In the genomic region with DNA sequence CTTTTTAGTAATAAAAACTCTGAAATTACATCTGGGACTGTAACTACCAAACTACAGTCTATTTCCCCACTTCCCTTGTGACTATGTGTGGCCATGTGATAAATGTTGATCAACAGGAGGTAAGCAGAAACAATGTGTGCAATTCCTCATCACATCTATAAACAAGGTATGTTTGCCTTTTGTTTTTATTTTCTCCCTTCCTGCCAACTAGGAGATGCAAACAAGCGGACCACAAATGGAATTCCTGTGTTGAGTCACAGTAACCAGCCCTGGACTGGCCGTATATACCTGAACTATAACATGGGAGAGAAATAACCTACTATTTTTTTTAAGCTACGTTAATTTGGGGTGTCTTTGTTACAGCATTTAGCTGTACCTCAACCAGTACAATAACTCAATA, we compare ENCODE assay signal across 25 cellular contexts.
"Had no signal": no experiment of that assay in that cellular context is flagged by ENCODE, and none has a peak within 500 bp of the region (broad histone marks: within the 10 kb centered on the region; RNA-seq: fewer than 3 reads in every experiment).

No MANE protein-coding gene starts in this region.

- H3K4me3 ChIP-seq: esophagus squamous epithelium, lung, mucosa of descending colon, sigmoid colon, stomach, thyroid gland had no signal

- H3K27ac ChIP-seq: esophagus squamous epithelium, parathyroid adenoma, sigmoid colon, stomach, thyroid gland had no signal

- H3K27me3 Mint-ChIP-seq: memory B cell; naive B cell; natural killer cell treated with Interleukin-12 subunit alpha and Interleukin-12 subunit beta and Interleukin-15 and Interleukin-18, amount 100 ng/mL, for 72 hours; progenitor cell of endocrine pancreas; type B pancreatic cell had no signal

- H3K36me3 Mint-ChIP-seq: natural killer cell treated with Interleukin-12 subunit alpha and Interleukin-12 subunit beta and Interleukin-15 and Interleukin-18, amount 100 ng/mL, for 72 hours had no signal

- ATAC-seq: effector memory CD8-positive, alpha-beta T cell; left lobe of liver; mucosa of descending colon; natural killer cell treated with Interleukin-12 subunit alpha and Interleukin-12 subunit beta and Interleukin-15 and Interleukin-18, amount 100 ng/mL, for 72 hours; right cardiac atrium; stimulated activated effector memory CD8-positive, alpha-beta T cell treated with anti-CD3 and anti-CD28 coated beads, Interleukin-12 subunit alpha, Interleukin-12 subunit beta, amount 100 ng/mL, for 72 hours had no signal

- H3K4me1 ChIP-seq: esophagus squamous epithelium, parathyroid adenoma, sigmoid colon, thyroid gland had no signal

- H3K4me3 Mint-ChIP-seq: effector memory CD8-positive, alpha-beta T cell; immature natural killer cell; memory B cell; mesothelial cell of epicardium; naive B cell; natural killer cell treated with Interleukin-12 subunit alpha and Interleukin-12 subunit beta and Interleukin-15 and Interleukin-18, amount 100 ng/mL, for 72 hours; neural crest cell; stimulated activated effector memory CD8-positive, alpha-beta T cell treated with anti-CD3 and anti-CD28 coated beads, Interleukin-12 subunit alpha, Interleukin-12 subunit beta, amount 100 ng/mL, for 72 hours; type B pancreatic cell had no signal

- DNase-seq: cortex of kidney; effector memory CD8-positive, alpha-beta T cell; erythroblast; esophagus squamous epithelium; hypothalamus; immature natural killer cell; mucosa of descending colon; naive B cell; right cardiac atrium; sigmoid colon; stimulated activated CD4-positive, alpha-beta T cell treated with anti-CD3 and anti-CD28 coated beads, Interleukin-2, amount 100 ng/mL, for 24 hours; stimulated activated CD4-positive, alpha-beta T cell treated with anti-CD3 and anti-CD28 coated beads, Interleukin-4, amount 100 ng/mL, for 24 hours; stimulated activated naive CD4-positive, alpha-beta T cell treated with Interleukin-2 at 50 U/mL for 16 hours; stomach; thyroid gland had no signal

- H3K9me3 ChIP-seq: esophagus squamous epithelium, mucosa of descending colon, sigmoid colon, stomach, thyroid gland had no signal

- H3K9me3 Mint-ChIP-seq: effector memory CD8-positive, alpha-beta T cell; immature natural killer cell; memory B cell; mesothelial cell of epicardium; natural killer cell treated with Interleukin-12 subunit alpha and Interleukin-12 subunit beta and Interleukin-15 and Interleukin-18, amount 100 ng/mL, for 72 hours; neural crest cell; stimulated activated effector memory CD8-positive, alpha-beta T cell treated with anti-CD3 and anti-CD28 coated beads, Interleukin-12 subunit alpha, Interleukin-12 subunit beta, amount 100 ng/mL, for 72 hours; type B pancreatic cell had no signal

- H3K4me1 Mint-ChIP-seq: immature natural killer cell, memory B cell, naive B cell, neural crest cell had no signal

- H3K27ac Mint-ChIP-seq: effector memory CD8-positive, alpha-beta T cell; immature natural killer cell; memory B cell; mesothelial cell of epicardium; natural killer cell treated with Interleukin-12 subunit alpha and Interleukin-12 subunit beta and Interleukin-15 and Interleukin-18, amount 100 ng/mL, for 72 hours; progenitor cell of endocrine pancreas; stimulated activated effector memory CD8-positive, alpha-beta T cell treated with anti-CD3 and anti-CD28 coated beads, Interleukin-12 subunit alpha, Interleukin-12 subunit beta, amount 100 ng/mL, for 72 hours; type B pancreatic cell had no signal

- H3K27me3 ChIP-seq: esophagus squamous epithelium, sigmoid colon, stomach, thyroid gland had no signal
